ENCODE assay signal across 9 cellular contexts in genomic region chrX:150680974-150681373, GRCh38. TPM values are rescaled to one million over a fixed set of nuclear protein-coding genes. Genes with fewer than 3 reads are reported as not detected.
DNase-seq lines count a peak whose midpoint lies in the region; ATAC-seq and TF ChIP-seq lines count a peak whose summit lies in the region.
"Had no signal": no experiment of that assay in that cellular context is flagged by ENCODE, and none has a peak within 500 bp of the region (broad histone marks: within the 10 kb centered on the region; RNA-seq: fewer than 3 reads in every experiment).

No MANE protein-coding gene starts in this region.

- intact Hi-C loops in IMR-90 (cut with micrococcal nuclease): loop anchor here (2.0 to 10.0 kb wide), 2 partner anchors 16 to 316 kb away; partner anchors contain the start of gene MAMLD1
- intact Hi-C loops in left colon (cut with DNase I, micrococcal nuclease): no loop called here

- H3K18ac ChIP-seq in IMR-90 (ENCODE audit: low read depth, low read length): no peak overlapping the region

- DNase-seq in DMS79 treated with DMSO at 0.1 percent for 48 hours (lab: John Stamatoyannopoulos, UW) (peak; percentile 12), IMR-90 (peak; percentile 34), amniotic epithelial cell (ENCODE audit: low read depth) (peak; percentile 33), left colon (no peak), GM19240 (ENCODE audit: insufficient read length, low spot score) (no peak), NCI-H345 treated with DMSO at 0.1 percent for 48 hours (lab: John Stamatoyannopoulos, UW; ENCODE audit: unreplicated experiment) (no peak), islet precursor cell (no peak)
- DNase-seq: hippocampal formation had no signal

- no CpG with 5 or more reads among the region's 7 CpGs for WGBS in IMR-90 (ENCODE audit: extremely low coverage in 2 of 2, insufficient read length in 1 of 2), 2 experiments

- ATAC-seq in IMR-90 (ENCODE audit: low read depth) (peak; percentile 27; the same call in 1 of the 2 replicates), left colon (peak; percentile 71), GM21447 (IDR thresholded peaks at IDR 0.05; ENCODE audit: unreplicated experiment) (no peak)

- H2BK120ac ChIP-seq in IMR-90 (ENCODE audit: low read depth, low read length): no peak overlapping the region

- no peak overlapping the region for H2AK9ac ChIP-seq in IMR-90 (replicated peaks; ENCODE audit: low read depth, low read length, poor library complexity)

- no peaks in the 10 kb centered on the region for H3K4me1 ChIP-seq in IMR-90 (ENCODE audit: control insufficient read depth, insufficient read depth, low read length)

- H3K36me3 ChIP-seq in IMR-90 (ENCODE audit: control insufficient read depth, insufficient read depth, low read length): no peaks in the 10 kb centered on the region

- H2BK5ac ChIP-seq in IMR-90 (ENCODE audit: low read depth, low read length, poor library complexity, severe bottlenecking): no peak overlapping the region

- H4K8ac ChIP-seq in IMR-90 (ENCODE audit: low read depth in 2 of 2, low read length in 2 of 2): no peak overlapping the region

- H3K14ac ChIP-seq in IMR-90 (replicated peaks; ENCODE audit: low read depth, low read length): no peak overlapping the region

- no peak for TF ChIP-seq POLR2A in IMR-90 (IDR thresholded peaks at IDR 0.05; ENCODE audit: low read depth, low read length)

- dilution Hi-C loops in IMR-90 (cut with HindIII; ENCODE audit: low sequenced_read_pairs, unreplicated experiment): no loop called here

- no peak overlapping the region for H2BK20ac ChIP-seq in IMR-90 (ENCODE audit: low read depth, low read length)

- no TSS peak for BruUV-seq in IMR-90 (replicated peaks; lab: Mats Ljungman, UMichigan)

- H3K56ac ChIP-seq in IMR-90 (ENCODE audit: extremely low read depth, insufficient read depth, low read length): no peak overlapping the region

- H2BK15ac ChIP-seq in IMR-90 (ENCODE audit: low read depth, low read length): no peak overlapping the region

- no peaks in the 10 kb centered on the region for H4K20me1 ChIP-seq in IMR-90 (ENCODE audit: insufficient read depth, low read length)

- H3K4me2 ChIP-seq in IMR-90 (ENCODE audit: low read depth, low read length): no peak overlapping the region

- H3K27ac ChIP-seq in IMR-90 (ENCODE audit: insufficient read depth, low read length): no peak overlapping the region

- no peaks in the 10 kb centered on the region for H3K27me3 ChIP-seq in IMR-90 (ENCODE audit: control insufficient read depth, insufficient read depth, low read length)

- H3K9me1 ChIP-seq in IMR-90 (ENCODE audit: insufficient read depth, low read length): no peaks in the 10 kb centered on the region

- peak; percentile 46 for TF ChIP-seq CTCF in IMR-90 (conservative IDR thresholded peaks at IDR 0.05; ENCODE audit: low read depth, low read length)

- no peak overlapping the region for H4K5ac ChIP-seq in IMR-90 (ENCODE audit: low read depth, low read length)

- no peak overlapping the region for H4K91ac ChIP-seq in IMR-90 (ENCODE audit: insufficient read depth, low read depth, low read length)

- no peak overlapping the region for H2AK5ac ChIP-seq in IMR-90 (ENCODE audit: low read depth, low read length)

- POLR2A ChIA-PET in IMR-90 (lab: Charles Lee; ENCODE audit: unreplicated experiment): no interaction called here

- in situ Hi-C loops in IMR-90 (cut with MboI; ENCODE audit: low sequenced_read_pairs): no loop called here

- no peak overlapping the region for H2AFZ ChIP-seq in IMR-90 (replicated peaks; ENCODE audit: low read length, poor library complexity)

- H3K4me3 ChIP-seq in IMR-90 (ENCODE audit: insufficient read depth, low read depth, low read length): no peak overlapping the region

- H3K9me3 ChIP-seq in IMR-90 (ENCODE audit: control insufficient read depth, insufficient read depth, low read length): peaks cover 2% of the 10 kb centered on the region; the same call in 1 of the 2 replicates

- no peak overlapping the region for H3K4ac ChIP-seq in IMR-90 (ENCODE audit: low read depth, low read length)

- no peak overlapping the region for H3K23ac ChIP-seq in IMR-90 (ENCODE audit: low read depth, low read length)

- H3K79me1 ChIP-seq in IMR-90 (ENCODE audit: low read depth in 1 of 2, low read length in 2 of 2): no peaks in the 10 kb centered on the region

- CTCF ChIA-PET in IMR-90 (lab: Yijun Ruan, JAX): no interaction called here

- H3K9ac ChIP-seq in IMR-90 (ENCODE audit: low read depth, low read length): no peak overlapping the region

- peak; percentile 45 for TF ChIP-seq RAD21 in IMR-90 (IDR thresholded peaks at IDR 0.05; ENCODE audit: low read length)

TF ChIP-seq in IMR-90, 13 proteins besides CTCF, POLR2A, EP300 and RAD21:
- no peak for TF ChIP-seq CEBPB (IDR thresholded peaks at IDR 0.05; ENCODE audit: low read depth, low read length)
- no peak for TF ChIP-seq NFE2L2 (IDR thresholded peaks at IDR 0.05; ENCODE audit: low read depth, low read length)
- TF ChIP-seq MXI1 (IDR thresholded peaks at IDR 0.05; ENCODE audit: borderline replicate concordance, low read depth, low read length): no peak
- TF ChIP-seq, protein P1, sequence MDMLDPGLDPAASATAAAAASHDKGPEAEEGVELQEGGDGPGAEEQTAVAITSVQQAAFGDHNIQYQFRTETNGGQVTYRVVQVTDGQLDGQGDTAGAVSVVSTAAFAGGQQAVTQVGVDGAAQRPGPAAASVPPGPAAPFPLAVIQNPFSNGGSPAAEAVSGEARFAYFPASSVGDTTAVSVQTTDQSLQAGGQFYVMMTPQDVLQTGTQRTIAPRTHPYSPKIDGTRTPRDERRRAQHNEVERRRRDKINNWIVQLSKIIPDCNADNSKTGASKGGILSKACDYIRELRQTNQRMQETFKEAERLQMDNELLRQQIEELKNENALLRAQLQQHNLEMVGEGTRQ (IDR thresholded peaks at IDR 0.05; ENCODE audit: low read depth, low read length): no peak
- peak; percentile 26 for TF ChIP-seq SMC3 (IDR thresholded peaks at IDR 0.05; ENCODE audit: low read depth, low read length)
- TF ChIP-seq ELK1 (IDR thresholded peaks at IDR 0.05; ENCODE audit: borderline replicate concordance, low read depth, low read length): no peak

RNA-seq across cellular contexts. Expression of gene MTMR1, which starts 12.2 kb away (rescaled TPM):
- total RNA-seq in IMR-90 (2012; rRNA removed) (19.0 and 22.8 TPM in 2 replicates), left colon (10 to 100 TPM; 15.2 to 17.6 TPM)
- polyA plus RNA-seq in IMR-90 (2012; rRNA removed): 24.2 and 28.8 TPM in 2 replicates
- polyA plus RNA-seq in IMR-90 (2012; cell fraction: cytosol; rRNA removed): 11.8 and 12.6 TPM in 2 replicates
- 74.1 and 165 TPM in 2 replicates for polyA plus RNA-seq in IMR-90 (2012; cell fraction: nucleus; rRNA removed; ENCODE audit: low replicate concordance)

Comparison
In these comparisons a context has a peak if more than half of its experiments do, and no peak if none do; other contexts are left out.
1. DNase-seq: peak in DMS79 treated with DMSO at 0.1 percent for 48 hours (single experiment), IMR-90 (single experiment) and amniotic epithelial cell (single experiment); none in left colon (0 of 2), GM19240 (single experiment), NCI-H345 treated with DMSO at 0.1 percent for 48 hours (single experiment) and islet precursor cell (single experiment).